Comparison of ENCODE assay signal across 18 cellular contexts in the genomic region with DNA sequence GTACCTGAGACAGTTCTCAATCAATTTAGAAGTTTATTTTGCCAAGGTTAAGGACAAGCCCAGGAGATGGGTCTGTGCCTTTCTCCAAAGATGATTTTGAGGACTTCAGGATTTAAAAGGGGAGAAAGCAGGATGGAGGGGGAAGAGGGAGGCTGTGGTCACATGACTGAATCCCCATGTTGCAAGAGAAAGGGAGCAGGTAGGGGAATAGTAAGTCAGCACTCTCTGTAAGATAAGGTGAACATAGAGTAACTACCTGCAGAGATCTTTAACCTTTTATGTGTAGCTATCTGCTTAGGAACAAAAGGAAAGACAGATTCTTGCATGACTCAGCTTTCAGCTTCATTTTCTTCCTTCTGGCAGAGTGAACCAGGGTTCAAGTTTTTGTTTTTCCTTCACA. TPM values are rescaled to one million over a fixed set of nuclear protein-coding genes. Genes with fewer than 3 reads are reported as not detected.
DNase-seq lines count a peak whose midpoint lies in the region; ATAC-seq and TF ChIP-seq lines count a peak whose summit lies in the region.
"Had no signal": no experiment of that assay in that cellular context is flagged by ENCODE, and none has a peak within 500 bp of the region (broad histone marks: within the 10 kb centered on the region; RNA-seq: fewer than 3 reads in every experiment).

No MANE protein-coding gene starts in this region.

- H3K36me3 Mint-ChIP-seq in Caco-2 (ENCODE audit: insufficient read depth, unreplicated experiment): peaks cover 28% of the 10 kb centered on the region
- H3K36me3 Mint-ChIP-seq in activated CD4-positive, alpha-beta memory T cell treated with anti-CD3 and anti-CD28 coated beads for 36 hours: peaks cover 5% of the 10 kb centered on the region
- H3K36me3 Mint-ChIP-seq in stimulated activated naive B cell treated with anti-CD40 and anti-IgM and Interleukin-4, amounts not matched to agents 10 μg/mL and 1 μg/mL and 100 μg/mL, for 72 hours: peaks cover 30 to 40% of the 10 kb centered on the region in 2 donors

- no peak overlapping the region for H3K4me3 ChIP-seq in ACC112 (ENCODE audit: low read depth, low read length)
- no peak overlapping the region for H3K4me3 ChIP-seq in Caco-2 (ENCODE audit: low read depth, low read length)
- no peak overlapping the region for H3K4me3 ChIP-seq in hepatocyte
- H3K4me3 ChIP-seq: left lung, skin epidermis, thyroid gland had no signal

- no peaks in the 10 kb centered on the region for H3K27me3 ChIP-seq in ACC112 (ENCODE audit: insufficient read depth, low read length)
- no peaks in the 10 kb centered on the region for H3K27me3 ChIP-seq in Caco-2 (replicated peaks; ENCODE audit: control insufficient read depth, insufficient read depth, low read length)
- no peaks in the 10 kb centered on the region for H3K27me3 ChIP-seq in hepatocyte
- H3K27me3 ChIP-seq: BE2C, left lung, thyroid gland had no signal

- H3K4me2 ChIP-seq in hepatocyte: no peak overlapping the region

- no peaks in the 10 kb centered on the region for H3K9me3 Mint-ChIP-seq in Caco-2 (ENCODE audit: unreplicated experiment)
- H3K9me3 Mint-ChIP-seq in activated CD4-positive, alpha-beta memory T cell treated with anti-CD3 and anti-CD28 coated beads for 36 hours: no peaks in the 10 kb centered on the region
- H3K9me3 Mint-ChIP-seq in stimulated activated naive B cell treated with anti-CD40 and anti-IgM and Interleukin-4, amounts not matched to agents 10 μg/mL and 1 μg/mL and 100 μg/mL, for 72 hours: no peaks in the 10 kb centered on the region

- no peaks in the 10 kb centered on the region for H3K27me3 Mint-ChIP-seq in Caco-2 (ENCODE audit: insufficient read depth, unreplicated experiment)
- no peaks in the 10 kb centered on the region for H3K27me3 Mint-ChIP-seq in activated CD4-positive, alpha-beta memory T cell treated with anti-CD3 and anti-CD28 coated beads for 36 hours
- no peaks in the 10 kb centered on the region for H3K27me3 Mint-ChIP-seq in stimulated activated naive B cell treated with anti-CD40 and anti-IgM and Interleukin-4, amounts not matched to agents 10 μg/mL and 1 μg/mL and 100 μg/mL, for 72 hours

- ATAC-seq in HG02870 (IDR thresholded peaks at IDR 0.05; ENCODE audit: unreplicated experiment): no peak
- ATAC-seq in GM19324 (IDR thresholded peaks at IDR 0.05; ENCODE audit: low FRiP score, unreplicated experiment): no peak
- no peak for ATAC-seq in stimulated activated naive B cell treated with anti-CD40 and anti-IgM and Interleukin-4, amounts not matched to agents 10 μg/mL and 1 μg/mL and 100 μg/mL, for 72 hours (replicated peaks)
- ATAC-seq: left lung had no signal

- H3K27ac Mint-ChIP-seq in Caco-2 (ENCODE audit: unreplicated experiment): peak overlapping the region; percentile 6
- H3K27ac Mint-ChIP-seq in activated CD4-positive, alpha-beta memory T cell treated with anti-CD3 and anti-CD28 coated beads for 36 hours: peak overlapping the region; percentile 30
- no peak overlapping the region for H3K27ac Mint-ChIP-seq in stimulated activated naive B cell treated with anti-CD40 and anti-IgM and Interleukin-4, amounts not matched to agents 10 μg/mL and 1 μg/mL and 100 μg/mL, for 72 hours

- H3K4me1 Mint-ChIP-seq in Caco-2 (ENCODE audit: low read depth, unreplicated experiment): peaks cover 7% of the 10 kb centered on the region
- peaks cover 55% of the 10 kb centered on the region for H3K4me1 Mint-ChIP-seq in activated CD4-positive, alpha-beta memory T cell treated with anti-CD3 and anti-CD28 coated beads for 36 hours (ENCODE audit: low read depth)
- H3K4me1 Mint-ChIP-seq in stimulated activated naive B cell treated with anti-CD40 and anti-IgM and Interleukin-4, amounts not matched to agents 10 μg/mL and 1 μg/mL and 100 μg/mL, for 72 hours: peaks cover 24 to 71% of the 10 kb centered on the region in 2 donors

- peak in 1 of 2 experiments; percentile 30 for DNase-seq in Caco-2
- DNase-seq in activated CD4-positive, alpha-beta memory T cell treated with anti-CD3 and anti-CD28 coated beads for 36 hours: no peak
- DNase-seq in hepatocyte (ENCODE audit: low spot score): no peak
- DNase-seq in Kasumi-1 (lab: John Stamatoyannopoulos, UW): no peak
- DNase-seq in stimulated activated naive B cell treated with anti-CD40 and anti-IgM and Interleukin-4, amounts not matched to agents 10 μg/mL and 1 μg/mL and 100 μg/mL, for 72 hours: no peak
- DNase-seq: activated T-cell treated with anti-CD3 and anti-CD28 coated beads for 4 hours; BE2C; effector memory CD4-positive, alpha-beta T cell; foreskin fibroblast; left lung; MV-4-11; NCI-H69; SW 1271; thyroid gland had no signal

- H3K79me2 ChIP-seq in ACC112 (ENCODE audit: control insufficient read depth, insufficient read depth, low read length, unreplicated experiment): peaks cover 3% of the 10 kb centered on the region
- H3K79me2 ChIP-seq in hepatocyte: peaks cover 9% of the 10 kb centered on the region

- no peaks in the 10 kb centered on the region for H4K20me1 ChIP-seq in hepatocyte (ENCODE audit: insufficient read depth, poor library complexity, severe bottlenecking)

- H3K9me2 ChIP-seq in hepatocyte (replicated peaks; ENCODE audit: insufficient read depth): no peaks in the 10 kb centered on the region

- TF ChIP-seq CTCF in Caco-2 (IDR thresholded peaks at IDR 0.05; ENCODE audit: insufficient read depth in 1 of 2, low read depth in 1 of 2, low read length in 1 of 2, severe bottlenecking in 1 of 2, unreplicated experiment in 1 of 2) (no peak), hepatocyte (IDR thresholded peaks at IDR 0.05; ENCODE audit: poor library complexity) (no peak)

- intact Hi-C loops in Caco-2 (cut with micrococcal nuclease; ENCODE audit: unreplicated experiment): loop anchor here (1.0 kb wide), 4 partner anchors 19 to 236 kb away; a partner anchor contains a TSS
- intact Hi-C loops in activated CD4-positive, alpha-beta memory T cell treated with anti-CD3 and anti-CD28 coated beads for 36 hours (cut with micrococcal nuclease): loop anchor here (5.0 kb wide), 1 partner anchor 33 kb away; no protein-coding TSS in a partner anchor

- H3K9me3 ChIP-seq in Caco-2: no peaks in the 10 kb centered on the region
- no peaks in the 10 kb centered on the region for H3K9me3 ChIP-seq in hepatocyte (ENCODE audit: low read depth)
- H3K9me3 ChIP-seq: BE2C, left lung, thyroid gland had no signal

- H2AFZ ChIP-seq in ACC112 (ENCODE audit: low read length, unreplicated experiment) (no peak overlapping the region), hepatocyte (no peak overlapping the region)

- H3K4me3 Mint-ChIP-seq in Caco-2 (ENCODE audit: unreplicated experiment): no peak overlapping the region
- H3K4me3 Mint-ChIP-seq in activated CD4-positive, alpha-beta memory T cell treated with anti-CD3 and anti-CD28 coated beads for 36 hours: no peak overlapping the region
- H3K4me3 Mint-ChIP-seq in stimulated activated naive B cell treated with anti-CD40 and anti-IgM and Interleukin-4, amounts not matched to agents 10 μg/mL and 1 μg/mL and 100 μg/mL, for 72 hours: no peak overlapping the region

- CTCF ChIA-PET in Caco-2 (lab: Charles Lee): interaction anchor here (0.9 to 2.3 kb wide), 7 partner anchors 10 to 79 kb away, joined by 3 to 22 read pairs (median 4); a partner anchor contains a TSS
- CTCF ChIA-PET in activated CD4-positive, alpha-beta memory T cell treated with anti-CD3 and anti-CD28 coated beads for 36 hours (lab: Charles Lee): interaction anchor here (1.3 to 3.1 kb wide), 6 partner anchors 13 to 237 kb away, joined by 3 to 19 read pairs (median 6); no protein-coding TSS in a partner anchor

- H3K27ac ChIP-seq in ACC112 (ENCODE audit: low read depth, low read length) (peak overlapping the region; percentile 7; the same call in 1 of the 2 replicates), hepatocyte (peak overlapping the region; percentile 75)
- H3K27ac ChIP-seq: skin epidermis had no signal

- POLR2A ChIA-PET in Caco-2 (lab: Charles Lee): interaction anchor here (0.9 to 2.3 kb wide), 2 partner anchors 25 to 79 kb away, joined by 4 to 10 read pairs; a partner anchor contains a TSS
- POLR2A ChIA-PET in activated CD4-positive, alpha-beta memory T cell treated with anti-CD3 and anti-CD28 coated beads for 36 hours (lab: Charles Lee): interaction anchor here (1.0 kb wide), 1 partner anchor 169 kb away, joined by 4 read pairs; no protein-coding TSS in a partner anchor

- peaks cover 6% of the 10 kb centered on the region; the same call in 1 of the 2 replicates for H3K36me3 ChIP-seq in ACC112 (ENCODE audit: insufficient read depth, low read length)
- H3K36me3 ChIP-seq in Caco-2 (ENCODE audit: control insufficient read depth, insufficient read depth, low read length): no peaks in the 10 kb centered on the region; the same call in 1 of the 2 replicates
- H3K36me3 ChIP-seq in hepatocyte (replicated peaks; ENCODE audit: insufficient read depth, low read depth): no peaks in the 10 kb centered on the region
- H3K36me3 ChIP-seq: BE2C, thyroid gland had no signal

- peaks cover 16% of the 10 kb centered on the region for H3K4me1 ChIP-seq in ACC112 (ENCODE audit: control insufficient read depth, insufficient read depth, low read length, unreplicated experiment)
- peaks cover 36% of the 10 kb centered on the region for H3K4me1 ChIP-seq in Caco-2
- peaks cover 10% of the 10 kb centered on the region for H3K4me1 ChIP-seq in hepatocyte (ENCODE audit: insufficient read depth)
- H3K4me1 ChIP-seq: BE2C had no signal

- no TSS peak for BruUV-seq in Caco-2 (replicated peaks; lab: Mats Ljungman, UMichigan)

RNA-seq across cellular contexts. Expression of a gene that starts 25.9 kb away (rescaled TPM):
- total RNA-seq in Caco-2 (2022): 47.8 and 54.8 TPM in 2 replicates
- 10 to 100 TPM; 54.3 to 58.1 TPM for total RNA-seq in activated CD4-positive, alpha-beta memory T cell treated with anti-CD3 and anti-CD28 coated beads for 36 hours
- 41.0 and 51.3 TPM in 2 replicates for total RNA-seq in hepatocyte
- 34.3 and 44.8 TPM in 2 replicates for polyA plus RNA-seq in hepatocyte
